ENCODE assay signal across 29 cellular contexts in genomic region chr2:149218500-149218899, GRCh38.
"Had no signal": no experiment of that assay in that cellular context is flagged by ENCODE, and none has a peak within 500 bp of the region (broad histone marks: within the 10 kb centered on the region; RNA-seq: fewer than 3 reads in every experiment).

No MANE protein-coding gene starts in this region.

- H3K27ac ChIP-seq: brain microvascular endothelial cell, coronary artery, dorsolateral prefrontal cortex, gastrocnemius medialis, neural progenitor cell, parathyroid adenoma, psoas muscle, suprapubic skin, tibial artery, upper lobe of right lung, VCaP had no signal

- H3K4me1 Mint-ChIP-seq: activated naive CD8-positive, alpha-beta T cell treated with anti-CD3 and anti-CD28 coated beads, Interleukin-2, amount 10 ng/mL, durations not matched to agents 7 days and 5 days; natural killer cell had no signal

- H3K79me2 ChIP-seq: parathyroid adenoma had no signal

- FAIRE-seq: astrocyte, islet of Langerhans had no signal

- H3K27ac Mint-ChIP-seq: activated naive CD4-positive, alpha-beta T cell treated with anti-CD3 and anti-CD28 coated beads for 36 hours; activated naive CD8-positive, alpha-beta T cell treated with anti-CD3 and anti-CD28 coated beads, Interleukin-2, amount 10 ng/mL, durations not matched to agents 7 days and 5 days; natural killer cell; neural progenitor cell had no signal

- H3K36me3 Mint-ChIP-seq: activated naive CD8-positive, alpha-beta T cell treated with anti-CD3 and anti-CD28 coated beads, Interleukin-2, amount 10 ng/mL, durations not matched to agents 7 days and 5 days; natural killer cell; neural progenitor cell had no signal

- H3K4me3 ChIP-seq: coronary artery, dorsolateral prefrontal cortex, gastrocnemius medialis, neural progenitor cell, psoas muscle, suprapubic skin, tibial artery, upper lobe of right lung had no signal

- ATAC-seq: gastrocnemius medialis, natural killer cell, psoas muscle, upper lobe of right lung had no signal

- H2AFZ ChIP-seq: neural progenitor cell, parathyroid adenoma had no signal

- DNase-seq: activated CD4-positive, alpha-beta T cell treated with anti-CD3 and anti-CD28 coated beads for 48 hours; activated CD4-positive, alpha-beta T cell treated with anti-CD3 and anti-CD28 coated beads, Interleukin-2, amount 50 U/mL, for 48 hours; activated CD8-positive, alpha-beta memory T cell treated with anti-CD3 and anti-CD28 coated beads for 24 hours; activated effector memory CD4-positive, alpha-beta T cell treated with Interleukin-2 at 50 U/mL for 16 hours; activated naive CD4-positive, alpha-beta T cell treated with anti-CD3 and anti-CD28 coated beads for 36 hours; activated naive CD8-positive, alpha-beta T cell treated with anti-CD3 and anti-CD28 coated beads, Interleukin-2, amount 10 ng/mL, durations not matched to agents 7 days and 5 days; amniotic stem cell; brain microvascular endothelial cell; dorsolateral prefrontal cortex; effector memory CD4-positive, alpha-beta T cell; erythroblast; gastrocnemius medialis; glutamatergic neuron; midbrain; natural killer cell; occipital lobe; psoas muscle; stimulated activated CD4-positive, alpha-beta T cell treated with anti-CD3 and anti-CD28 coated beads, Interleukin-15, amount 100 ng/mL, for 24 hours; stimulated activated CD4-positive, alpha-beta T cell treated with anti-CD3 and anti-CD28 coated beads, Interleukin-2, amount 100 ng/mL, for 24 hours; stimulated activated naive CD4-positive, alpha-beta T cell; tibial artery; upper lobe of right lung had no signal

- H3K27me3 ChIP-seq: brain microvascular endothelial cell, gastrocnemius medialis, neural progenitor cell, suprapubic skin, tibial artery, upper lobe of right lung had no signal

- H3K9me3 ChIP-seq: gastrocnemius medialis, psoas muscle, suprapubic skin, tibial artery, upper lobe of right lung had no signal

- H3K4me3 Mint-ChIP-seq: activated naive CD4-positive, alpha-beta T cell treated with anti-CD3 and anti-CD28 coated beads for 36 hours; activated naive CD8-positive, alpha-beta T cell treated with anti-CD3 and anti-CD28 coated beads, Interleukin-2, amount 10 ng/mL, durations not matched to agents 7 days and 5 days; natural killer cell; neural progenitor cell had no signal

- H3K9me3 Mint-ChIP-seq: activated naive CD4-positive, alpha-beta T cell treated with anti-CD3 and anti-CD28 coated beads for 36 hours; activated naive CD8-positive, alpha-beta T cell treated with anti-CD3 and anti-CD28 coated beads, Interleukin-2, amount 10 ng/mL, durations not matched to agents 7 days and 5 days; neural progenitor cell had no signal

- H3K36me3 ChIP-seq: brain microvascular endothelial cell, gastrocnemius medialis, neural progenitor cell, suprapubic skin, tibial artery, upper lobe of right lung had no signal

- H3K9ac ChIP-seq: neural progenitor cell, parathyroid adenoma had no signal

- H3K4me2 ChIP-seq: neural progenitor cell had no signal

- H3K4me1 ChIP-seq: gastrocnemius medialis, psoas muscle, suprapubic skin, tibial artery, upper lobe of right lung had no signal
